Comparison of ENCODE assay signal across 8 cellular contexts in the genomic region with DNA sequence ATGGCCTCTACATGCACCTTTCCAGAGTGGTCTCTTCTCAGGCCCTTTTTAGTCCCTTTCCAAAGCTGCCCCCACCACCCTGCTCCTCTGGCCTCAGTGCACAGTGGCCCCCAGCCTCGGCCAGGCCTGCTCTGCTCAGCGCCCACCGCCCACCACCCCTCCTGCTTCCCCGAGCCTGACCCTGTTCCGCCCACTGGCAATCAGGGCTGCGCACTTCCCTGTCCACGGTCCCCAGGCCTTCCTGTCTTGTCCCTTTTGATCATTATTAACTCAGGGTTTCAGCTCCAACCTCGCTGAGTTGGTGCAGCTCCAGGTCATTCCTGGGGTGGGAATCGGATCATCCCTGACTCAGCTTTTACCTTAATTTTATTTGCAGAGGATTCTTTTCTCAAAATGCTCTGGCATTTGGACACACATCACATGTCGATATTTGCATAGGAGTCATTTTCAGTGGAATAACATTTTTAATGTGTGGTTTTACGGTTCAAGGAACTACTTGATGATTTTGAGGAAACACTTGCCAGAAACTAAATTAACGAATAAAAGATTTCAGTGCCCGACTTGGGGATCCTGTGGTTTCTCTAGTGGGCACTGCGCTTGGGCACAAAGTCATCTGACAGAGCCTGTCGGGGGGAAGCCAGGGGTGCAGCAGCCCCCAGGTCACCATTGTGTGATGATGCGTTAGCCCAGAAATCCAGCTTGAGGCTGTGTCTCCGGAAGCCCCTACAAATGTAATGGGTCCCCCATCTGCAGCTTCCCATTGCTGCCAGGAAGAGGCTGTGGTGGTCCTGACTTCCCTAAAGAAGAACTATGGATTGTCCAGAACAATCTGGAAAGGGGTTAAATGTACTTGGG. TPM values are rescaled to one million over a fixed set of nuclear protein-coding genes. Genes with fewer than 3 reads are reported as not detected.
DNase-seq lines count a peak whose midpoint lies in the region; ATAC-seq lines count a peak whose summit lies in the region.

No MANE protein-coding gene starts in this region.

- DNase-seq in activated T-helper 2 cell treated with anti-CD3 and anti-CD28 coated beads, Interferon-gamma antibody, Interleukin-2, Interleukin-4, amounts not matched to agents 10 μg/mL and 5 μg/mL and 100 μg/mL, durations not matched to agents 14 hours and 24 hours and 36 hours (ENCODE audit: low spot score), result no peak
- DNase-seq in naive B cell, result peak; percentile 17
- no peak for DNase-seq in stimulated activated CD4-positive, alpha-beta T cell treated with anti-CD3 and anti-CD28 coated beads, Interleukin-12 subunit alpha, Interleukin-12 subunit beta, amount 100 ng/mL, for 4 hours
- no peak for DNase-seq in cerebellar nuclear complex (lab: John Stamatoyannopoulos, UW)
- DNase-seq in MG63, result no peak
- DNase-seq in activated gamma-delta T cell (lab: John Stamatoyannopoulos, UW), result no peak

- intact Hi-C loops in activated T-helper 2 cell treated with anti-CD3 and anti-CD28 coated beads, Interferon-gamma antibody, Interleukin-2, Interleukin-4, amounts not matched to agents 10 μg/mL and 5 μg/mL and 100 μg/mL, durations not matched to agents 14 hours and 24 hours and 36 hours (cut with micrococcal nuclease), result no loop called here

- H3K36me3 ChIP-seq in MG63, result no peaks in the 10 kb centered on the region

- no peaks in the 10 kb centered on the region for H3K9me3 ChIP-seq in MG63

- no peaks in the 10 kb centered on the region for H3K9me3 Mint-ChIP-seq in activated T-helper 2 cell treated with anti-CD3 and anti-CD28 coated beads, Interferon-gamma antibody, Interleukin-2, Interleukin-4, amounts not matched to agents 10 μg/mL and 5 μg/mL and 100 μg/mL, durations not matched to agents 14 hours and 24 hours and 36 hours
- peaks cover 0 to 2% (median 0%) of the 10 kb centered on the region in 7 donors for H3K9me3 Mint-ChIP-seq in naive B cell

- peak overlapping the region; percentile 46 for H3K27ac Mint-ChIP-seq in activated T-helper 2 cell treated with anti-CD3 and anti-CD28 coated beads, Interferon-gamma antibody, Interleukin-2, Interleukin-4, amounts not matched to agents 10 μg/mL and 5 μg/mL and 100 μg/mL, durations not matched to agents 14 hours and 24 hours and 36 hours
- H3K27ac Mint-ChIP-seq in naive B cell, result peak overlapping the region in 5 of 6 donors; percentile 21 to 90 (median 77)

- no peak overlapping the region for H3K4me3 ChIP-seq in MG63

- no peaks in the 10 kb centered on the region for H3K27me3 Mint-ChIP-seq in activated T-helper 2 cell treated with anti-CD3 and anti-CD28 coated beads, Interferon-gamma antibody, Interleukin-2, Interleukin-4, amounts not matched to agents 10 μg/mL and 5 μg/mL and 100 μg/mL, durations not matched to agents 14 hours and 24 hours and 36 hours (ENCODE audit: low read depth)
- H3K27me3 Mint-ChIP-seq in naive B cell, result no peaks in the 10 kb centered on the region

- H3K4me1 Mint-ChIP-seq in activated T-helper 2 cell treated with anti-CD3 and anti-CD28 coated beads, Interferon-gamma antibody, Interleukin-2, Interleukin-4, amounts not matched to agents 10 μg/mL and 5 μg/mL and 100 μg/mL, durations not matched to agents 14 hours and 24 hours and 36 hours (ENCODE audit: low read depth), result peaks cover 3% of the 10 kb centered on the region
- peaks cover 14 to 16% (median 16%) of the 10 kb centered on the region in 3 donors for H3K4me1 Mint-ChIP-seq in naive B cell

- H3K4me3 Mint-ChIP-seq in activated T-helper 2 cell treated with anti-CD3 and anti-CD28 coated beads, Interferon-gamma antibody, Interleukin-2, Interleukin-4, amounts not matched to agents 10 μg/mL and 5 μg/mL and 100 μg/mL, durations not matched to agents 14 hours and 24 hours and 36 hours (ENCODE audit: low read depth), result no peak overlapping the region
- H3K4me3 Mint-ChIP-seq in naive B cell, result peak overlapping the region; percentile 1 to 88 (median 68)

- H3K36me3 Mint-ChIP-seq in activated T-helper 2 cell treated with anti-CD3 and anti-CD28 coated beads, Interferon-gamma antibody, Interleukin-2, Interleukin-4, amounts not matched to agents 10 μg/mL and 5 μg/mL and 100 μg/mL, durations not matched to agents 14 hours and 24 hours and 36 hours (ENCODE audit: low read depth), result peaks cover 29% of the 10 kb centered on the region
- no peaks in the 10 kb centered on the region for H3K36me3 Mint-ChIP-seq in naive B cell

- H3K27me3 ChIP-seq in MG63, result no peaks in the 10 kb centered on the region

- ATAC-seq in GM18498 (IDR thresholded peaks at IDR 0.05; ENCODE audit: unreplicated experiment) (peak; percentile 20), HG02885 (IDR thresholded peaks at IDR 0.05; ENCODE audit: poor library complexity, unreplicated experiment) (peak; percentile 28), naive B cell (ENCODE audit: low read depth in 2 of 2) (peak; percentile 24 to 47)

RNA-seq across cellular contexts. Expression of gene ESPNL, which starts 1.1 kb away (rescaled TPM):
- 0.07 and 0.14 TPM in 2 replicates for total RNA-seq in activated T-helper 2 cell treated with anti-CD3 and anti-CD28 coated beads, Interferon-gamma antibody, Interleukin-2, Interleukin-4, amounts not matched to agents 10 μg/mL and 5 μg/mL and 100 μg/mL, durations not matched to agents 14 hours and 24 hours and 36 hours
- under 1 TPM in 2 of 6 donors, not detected in 4; 0.24 to 0.30 TPM for polyA plus RNA-seq in naive B cell (ENCODE audit: low read depth in 6 of 6)
- 0.03 TPM in 1 of 2 replicates, not detected in the other for total RNA-seq in MG63 (2014; rRNA removed; shearing (Covaris generic); ENCODE audit: low replicate concordance)

RNA-seq across cellular contexts. Expression of gene SCLY, which starts 38.3 kb away (rescaled TPM):
- 98.6 and 102 TPM in 2 replicates for total RNA-seq in activated T-helper 2 cell treated with anti-CD3 and anti-CD28 coated beads, Interferon-gamma antibody, Interleukin-2, Interleukin-4, amounts not matched to agents 10 μg/mL and 5 μg/mL and 100 μg/mL, durations not matched to agents 14 hours and 24 hours and 36 hours
- 10 to 100 TPM; 11.5 to 18.8 (median 15.6) TPM for polyA plus RNA-seq in naive B cell (ENCODE audit: low read depth in 6 of 6)
- total RNA-seq in MG63 (2014; rRNA removed; shearing (Covaris generic); ENCODE audit: low replicate concordance), result 19.0 and 94.7 TPM in 2 replicates

RNA-seq across cellular contexts. Expression of gene KLHL30, which starts 39.4 kb away (rescaled TPM):
- not detected in 2 replicates for total RNA-seq in activated T-helper 2 cell treated with anti-CD3 and anti-CD28 coated beads, Interferon-gamma antibody, Interleukin-2, Interleukin-4, amounts not matched to agents 10 μg/mL and 5 μg/mL and 100 μg/mL, durations not matched to agents 14 hours and 24 hours and 36 hours
- not detected for polyA plus RNA-seq in naive B cell (ENCODE audit: low read depth in 6 of 6)
- not detected in 2 replicates for total RNA-seq in MG63 (2014; rRNA removed; shearing (Covaris generic); ENCODE audit: low replicate concordance)

RNA-seq across cellular contexts. Expression of gene ERFE, which starts 59.7 kb away (rescaled TPM):
- 0.46 and 1.1 TPM in 2 replicates for total RNA-seq in activated T-helper 2 cell treated with anti-CD3 and anti-CD28 coated beads, Interferon-gamma antibody, Interleukin-2, Interleukin-4, amounts not matched to agents 10 μg/mL and 5 μg/mL and 100 μg/mL, durations not matched to agents 14 hours and 24 hours and 36 hours
- polyA plus RNA-seq in naive B cell (ENCODE audit: low read depth in 6 of 6), result not detected
- 11.1 and 24.6 TPM in 2 replicates for total RNA-seq in MG63 (2014; rRNA removed; shearing (Covaris generic); ENCODE audit: low replicate concordance)
